9 cellular contexts compared by ENCODE assay signal in the genomic region with DNA sequence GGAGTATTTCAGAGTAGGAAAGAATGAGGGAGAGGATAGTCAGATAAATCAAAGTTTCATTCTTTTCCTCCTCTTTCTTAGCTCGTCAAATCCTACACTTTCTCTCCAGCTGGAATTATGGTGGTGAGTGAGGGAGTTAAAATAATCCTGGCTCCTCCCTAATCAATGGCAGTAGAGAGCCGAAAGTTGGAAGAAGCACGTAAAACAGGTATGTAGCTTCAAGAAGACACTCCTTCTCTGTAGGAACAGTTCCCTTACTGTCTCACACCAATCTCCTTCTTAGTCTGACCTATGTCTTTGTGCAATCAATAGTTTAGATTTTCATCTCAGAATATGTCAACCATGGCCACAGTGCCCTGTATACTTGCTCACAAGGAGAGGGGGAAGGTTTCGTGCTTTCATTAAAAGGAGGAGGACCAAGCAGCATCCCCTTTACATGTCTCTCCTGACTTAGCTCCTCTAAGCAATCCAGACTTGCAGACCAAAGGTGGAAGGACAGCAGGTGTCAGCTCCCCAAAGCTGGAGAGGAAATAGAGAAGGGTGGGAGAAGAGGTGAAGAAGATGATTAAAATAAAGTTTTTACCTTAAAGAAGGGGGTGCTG. TPM values are rescaled to one million over a fixed set of nuclear protein-coding genes. Genes with fewer than 3 reads are reported as not detected.
DNase-seq lines count a peak whose midpoint lies in the region; FAIRE-seq and TF ChIP-seq lines count a peak whose summit lies in the region.
"Had no signal": no experiment of that assay in that cellular context is flagged by ENCODE, and none has a peak within 500 bp of the region (broad histone marks: within the 10 kb centered on the region; RNA-seq: fewer than 3 reads in every experiment).

No MANE protein-coding gene starts in this region.

- peak overlapping the region; percentile 93 for H3K27ac Mint-ChIP-seq in T-helper 1 cell treated with Interleukin-12 subunit alpha and Interleukin-12 subunit beta and Interleukin-4 antibody, amounts not matched to agents 30 μg/mL and 1 μg/mL, for 36 hours
- H3K27ac Mint-ChIP-seq in activated T-helper 2 cell treated with anti-CD3 and anti-CD28 coated beads, Interferon-gamma antibody, Interleukin-2, Interleukin-4, amounts not matched to agents 10 μg/mL and 5 μg/mL and 100 μg/mL, durations not matched to agents 14 hours and 24 hours and 36 hours: peak overlapping the region; percentile 96

- intact Hi-C loops in activated T-helper 2 cell treated with anti-CD3 and anti-CD28 coated beads, Interferon-gamma antibody, Interleukin-2, Interleukin-4, amounts not matched to agents 10 μg/mL and 5 μg/mL and 100 μg/mL, durations not matched to agents 14 hours and 24 hours and 36 hours (cut with micrococcal nuclease): loop anchor here (1.0 to 10.0 kb wide), 3 partner anchors 29 to 444 kb away; a partner anchor contains a TSS
- intact Hi-C loops in kidney (cut with DNase I): no loop called here

- H3K4me1 ChIP-seq in kidney (ENCODE audit: control insufficient read depth in 1 of 2, insufficient read depth in 1 of 2, low read depth in 1 of 2, low read length in 2 of 2): peaks cover 18 to 28% of the 10 kb centered on the region in 2 donors

- peak overlapping the region; percentile 72 to 88 for H3K9ac ChIP-seq in kidney (ENCODE audit: low read length in 2 of 2)

- no peak for TF ChIP-seq CTCF in kidney (IDR thresholded peaks at IDR 0.05; ENCODE audit: borderline replicate concordance, extremely low read depth, insufficient read depth)

- H3K36me3 Mint-ChIP-seq in T-helper 1 cell treated with Interleukin-12 subunit alpha and Interleukin-12 subunit beta and Interleukin-4 antibody, amounts not matched to agents 30 μg/mL and 1 μg/mL, for 36 hours (ENCODE audit: low read depth): peaks cover 17% of the 10 kb centered on the region
- peaks cover 20% of the 10 kb centered on the region for H3K36me3 Mint-ChIP-seq in activated T-helper 2 cell treated with anti-CD3 and anti-CD28 coated beads, Interferon-gamma antibody, Interleukin-2, Interleukin-4, amounts not matched to agents 10 μg/mL and 5 μg/mL and 100 μg/mL, durations not matched to agents 14 hours and 24 hours and 36 hours (ENCODE audit: low read depth)

- no peaks in the 10 kb centered on the region for H3K9me3 Mint-ChIP-seq in T-helper 1 cell treated with Interleukin-12 subunit alpha and Interleukin-12 subunit beta and Interleukin-4 antibody, amounts not matched to agents 30 μg/mL and 1 μg/mL, for 36 hours
- H3K9me3 Mint-ChIP-seq in activated T-helper 2 cell treated with anti-CD3 and anti-CD28 coated beads, Interferon-gamma antibody, Interleukin-2, Interleukin-4, amounts not matched to agents 10 μg/mL and 5 μg/mL and 100 μg/mL, durations not matched to agents 14 hours and 24 hours and 36 hours: no peaks in the 10 kb centered on the region

- FAIRE-seq in kidney (lab: Jason Lieb, UNC): no peak

- peaks cover 5 to 15% of the 10 kb centered on the region in 2 donors for H3K36me3 ChIP-seq in kidney (ENCODE audit: control insufficient read depth in 1 of 2, insufficient read depth in 2 of 2, low read length in 2 of 2)

- peaks cover 69% of the 10 kb centered on the region for H3K4me1 Mint-ChIP-seq in T-helper 1 cell treated with Interleukin-12 subunit alpha and Interleukin-12 subunit beta and Interleukin-4 antibody, amounts not matched to agents 30 μg/mL and 1 μg/mL, for 36 hours (ENCODE audit: low read depth)
- peaks cover 61% of the 10 kb centered on the region for H3K4me1 Mint-ChIP-seq in activated T-helper 2 cell treated with anti-CD3 and anti-CD28 coated beads, Interferon-gamma antibody, Interleukin-2, Interleukin-4, amounts not matched to agents 10 μg/mL and 5 μg/mL and 100 μg/mL, durations not matched to agents 14 hours and 24 hours and 36 hours (ENCODE audit: low read depth)

- peak overlapping the region; percentile 98 for H3K4me3 Mint-ChIP-seq in T-helper 1 cell treated with Interleukin-12 subunit alpha and Interleukin-12 subunit beta and Interleukin-4 antibody, amounts not matched to agents 30 μg/mL and 1 μg/mL, for 36 hours
- H3K4me3 Mint-ChIP-seq in activated T-helper 2 cell treated with anti-CD3 and anti-CD28 coated beads, Interferon-gamma antibody, Interleukin-2, Interleukin-4, amounts not matched to agents 10 μg/mL and 5 μg/mL and 100 μg/mL, durations not matched to agents 14 hours and 24 hours and 36 hours (ENCODE audit: low read depth): peak overlapping the region; percentile 98

- H3K4me3 ChIP-seq in kidney (ENCODE audit: low read length in 2 of 2): peak overlapping the region; percentile 95 to 97

- DNase-seq in T-helper 1 cell (no peak), kidney (no peak), superior temporal gyrus (ENCODE audit: extremely low spot score) (peak; percentile 52), NCI-H2227 treated with DMSO at 0.1 percent for 48 hours (lab: John Stamatoyannopoulos, UW) (no peak), T1000 (lab: John Stamatoyannopoulos, UW) (no peak)
- DNase-seq in activated T-helper 2 cell treated with anti-CD3 and anti-CD28 coated beads, Interferon-gamma antibody, Interleukin-2, Interleukin-4, amounts not matched to agents 10 μg/mL and 5 μg/mL and 100 μg/mL, durations not matched to agents 14 hours and 24 hours and 36 hours (ENCODE audit: low spot score): no peak
- DNase-seq in activated CD4-positive, CD25-positive, alpha-beta regulatory T cell (lab: John Stamatoyannopoulos, UW): no peak

- no peaks in the 10 kb centered on the region for H3K27me3 Mint-ChIP-seq in T-helper 1 cell treated with Interleukin-12 subunit alpha and Interleukin-12 subunit beta and Interleukin-4 antibody, amounts not matched to agents 30 μg/mL and 1 μg/mL, for 36 hours (ENCODE audit: low read depth)
- H3K27me3 Mint-ChIP-seq in activated T-helper 2 cell treated with anti-CD3 and anti-CD28 coated beads, Interferon-gamma antibody, Interleukin-2, Interleukin-4, amounts not matched to agents 10 μg/mL and 5 μg/mL and 100 μg/mL, durations not matched to agents 14 hours and 24 hours and 36 hours (ENCODE audit: low read depth): no peaks in the 10 kb centered on the region

- no peaks in the 10 kb centered on the region for H3K9me3 ChIP-seq in kidney (ENCODE audit: control insufficient read depth in 1 of 2, low read length in 2 of 2)

- H3K27ac ChIP-seq in kidney (ENCODE audit: low read depth in 2 of 2, low read length in 2 of 2): peak overlapping the region; percentile 85 to 88

RNA-seq across cellular contexts. Expression of a gene that starts 0.9 kb away (rescaled TPM):
- 16.2 and 16.8 TPM in 2 replicates for total RNA-seq in activated T-helper 2 cell treated with anti-CD3 and anti-CD28 coated beads, Interferon-gamma antibody, Interleukin-2, Interleukin-4, amounts not matched to agents 10 μg/mL and 5 μg/mL and 100 μg/mL, durations not matched to agents 14 hours and 24 hours and 36 hours
- 33.5 TPM for total RNA-seq in kidney
- 35.1 TPM for polyA plus RNA-seq in kidney (ENCODE audit: insufficient read depth, low read depth, low replicate concordance)

RNA-seq across cellular contexts. Expression of a gene that starts 2.4 kb away (rescaled TPM):
- total RNA-seq in activated T-helper 2 cell treated with anti-CD3 and anti-CD28 coated beads, Interferon-gamma antibody, Interleukin-2, Interleukin-4, amounts not matched to agents 10 μg/mL and 5 μg/mL and 100 μg/mL, durations not matched to agents 14 hours and 24 hours and 36 hours: 15.1 and 15.5 TPM in 2 replicates
- total RNA-seq in kidney: 24.0 TPM
- 25.6 TPM for polyA plus RNA-seq in kidney (ENCODE audit: insufficient read depth, low read depth, low replicate concordance)

RNA-seq across cellular contexts. Expression of a gene that starts 23.7 kb away (rescaled TPM):
- 0.32 TPM in 1 of 2 replicates, not detected in the other for total RNA-seq in activated T-helper 2 cell treated with anti-CD3 and anti-CD28 coated beads, Interferon-gamma antibody, Interleukin-2, Interleukin-4, amounts not matched to agents 10 μg/mL and 5 μg/mL and 100 μg/mL, durations not matched to agents 14 hours and 24 hours and 36 hours
- total RNA-seq in kidney: 3.3 TPM
- polyA plus RNA-seq in kidney (ENCODE audit: insufficient read depth, low read depth, low replicate concordance): 38.5 TPM
- total RNA-seq: Daoy had no signal

RNA-seq across cellular contexts. Expression of a gene that starts 30.6 kb away (rescaled TPM):
- 1.5 TPM in 2 replicates for total RNA-seq in activated T-helper 2 cell treated with anti-CD3 and anti-CD28 coated beads, Interferon-gamma antibody, Interleukin-2, Interleukin-4, amounts not matched to agents 10 μg/mL and 5 μg/mL and 100 μg/mL, durations not matched to agents 14 hours and 24 hours and 36 hours
- 0.54 TPM for total RNA-seq in kidney
- polyA plus RNA-seq in kidney (ENCODE audit: insufficient read depth, low read depth, low replicate concordance): 3.1 TPM

RNA-seq across cellular contexts. Expression of a gene that starts 31.2 kb away (rescaled TPM):
- 176 and 196 TPM in 2 replicates for total RNA-seq in activated T-helper 2 cell treated with anti-CD3 and anti-CD28 coated beads, Interferon-gamma antibody, Interleukin-2, Interleukin-4, amounts not matched to agents 10 μg/mL and 5 μg/mL and 100 μg/mL, durations not matched to agents 14 hours and 24 hours and 36 hours
- 268 TPM for total RNA-seq in kidney
- 258 TPM for polyA plus RNA-seq in kidney (ENCODE audit: insufficient read depth, low read depth, low replicate concordance)
